Comparison of ENCODE assay signal across 1 cellular context in the genomic region with DNA sequence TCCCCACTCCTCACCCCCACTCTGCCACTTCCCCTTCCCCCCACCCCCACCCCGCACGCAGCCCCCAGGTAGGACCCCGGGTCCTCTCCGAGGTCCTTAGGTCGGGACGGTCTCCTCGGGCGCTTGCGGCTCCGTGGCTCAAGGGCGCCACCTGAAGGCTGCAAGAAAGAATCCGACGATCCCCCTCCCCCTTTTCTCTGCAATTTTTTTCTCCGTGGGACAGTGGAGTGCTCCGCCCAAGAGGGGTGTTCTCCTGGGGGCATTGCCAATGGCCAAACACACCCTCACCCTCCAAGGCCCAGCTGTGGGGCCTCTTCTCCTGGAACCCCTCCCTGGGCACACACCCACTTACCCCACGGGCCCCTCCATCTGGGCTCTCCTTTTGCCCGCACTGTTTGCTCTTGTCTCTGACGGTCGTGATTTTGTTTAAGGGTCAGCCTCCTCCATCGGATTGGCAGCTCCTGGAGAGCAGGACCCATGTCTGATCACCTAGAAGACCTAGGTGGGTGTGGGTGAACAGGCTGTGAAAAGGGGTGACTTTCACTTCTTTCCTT.
TF ChIP-seq lines count a peak whose summit lies in the region.

No MANE protein-coding gene starts in this region.

TF ChIP-seq in GM12878, 131 proteins besides CTCF, POLR2A, EP300 and RAD21:
- no peak for TF ChIP-seq YBX1 (IDR thresholded peaks at IDR 0.05)
- TF ChIP-seq YY1 (IDR thresholded peaks at IDR 0.05; ENCODE audit: low read depth, low read length): 0 out of 2 replicates have a peak, but pooled peaks have one; percentile 10
- TF ChIP-seq SUZ12 (IDR thresholded peaks at IDR 0.05; ENCODE audit: unreplicated experiment): no peak
- TF ChIP-seq, protein P1, sequence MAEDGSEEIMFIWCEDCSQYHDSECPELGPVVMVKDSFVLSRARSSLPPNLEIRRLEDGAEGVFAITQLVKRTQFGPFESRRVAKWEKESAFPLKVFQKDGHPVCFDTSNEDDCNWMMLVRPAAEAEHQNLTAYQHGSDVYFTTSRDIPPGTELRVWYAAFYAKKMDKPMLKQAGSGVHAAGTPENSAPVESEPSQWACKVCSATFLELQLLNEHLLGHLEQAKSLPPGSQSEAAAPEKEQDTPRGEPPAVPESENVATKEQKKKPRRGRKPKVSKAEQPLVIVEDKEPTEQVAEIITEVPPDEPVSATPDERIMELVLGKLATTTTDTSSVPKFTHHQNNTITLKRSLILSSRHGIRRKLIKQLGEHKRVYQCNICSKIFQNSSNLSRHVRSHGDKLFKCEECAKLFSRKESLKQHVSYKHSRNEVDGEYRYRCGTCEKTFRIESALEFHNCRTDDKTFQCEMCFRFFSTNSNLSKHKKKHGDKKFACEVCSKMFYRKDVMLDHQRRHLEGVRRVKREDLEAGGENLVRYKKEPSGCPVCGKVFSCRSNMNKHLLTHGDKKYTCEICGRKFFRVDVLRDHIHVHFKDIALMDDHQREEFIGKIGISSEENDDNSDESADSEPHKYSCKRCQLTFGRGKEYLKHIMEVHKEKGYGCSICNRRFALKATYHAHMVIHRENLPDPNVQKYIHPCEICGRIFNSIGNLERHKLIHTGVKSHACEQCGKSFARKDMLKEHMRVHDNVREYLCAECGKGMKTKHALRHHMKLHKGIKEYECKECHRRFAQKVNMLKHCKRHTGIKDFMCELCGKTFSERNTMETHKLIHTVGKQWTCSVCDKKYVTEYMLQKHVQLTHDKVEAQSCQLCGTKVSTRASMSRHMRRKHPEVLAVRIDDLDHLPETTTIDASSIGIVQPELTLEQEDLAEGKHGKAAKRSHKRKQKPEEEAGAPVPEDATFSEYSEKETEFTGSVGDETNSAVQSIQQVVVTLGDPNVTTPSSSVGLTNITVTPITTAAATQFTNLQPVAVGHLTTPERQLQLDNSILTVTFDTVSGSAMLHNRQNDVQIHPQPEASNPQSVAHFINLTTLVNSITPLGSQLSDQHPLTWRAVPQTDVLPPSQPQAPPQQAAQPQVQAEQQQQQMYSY (CRISPR knock-in tag; IDR thresholded peaks at IDR 0.05): no peak
- TF ChIP-seq, protein P2, sequence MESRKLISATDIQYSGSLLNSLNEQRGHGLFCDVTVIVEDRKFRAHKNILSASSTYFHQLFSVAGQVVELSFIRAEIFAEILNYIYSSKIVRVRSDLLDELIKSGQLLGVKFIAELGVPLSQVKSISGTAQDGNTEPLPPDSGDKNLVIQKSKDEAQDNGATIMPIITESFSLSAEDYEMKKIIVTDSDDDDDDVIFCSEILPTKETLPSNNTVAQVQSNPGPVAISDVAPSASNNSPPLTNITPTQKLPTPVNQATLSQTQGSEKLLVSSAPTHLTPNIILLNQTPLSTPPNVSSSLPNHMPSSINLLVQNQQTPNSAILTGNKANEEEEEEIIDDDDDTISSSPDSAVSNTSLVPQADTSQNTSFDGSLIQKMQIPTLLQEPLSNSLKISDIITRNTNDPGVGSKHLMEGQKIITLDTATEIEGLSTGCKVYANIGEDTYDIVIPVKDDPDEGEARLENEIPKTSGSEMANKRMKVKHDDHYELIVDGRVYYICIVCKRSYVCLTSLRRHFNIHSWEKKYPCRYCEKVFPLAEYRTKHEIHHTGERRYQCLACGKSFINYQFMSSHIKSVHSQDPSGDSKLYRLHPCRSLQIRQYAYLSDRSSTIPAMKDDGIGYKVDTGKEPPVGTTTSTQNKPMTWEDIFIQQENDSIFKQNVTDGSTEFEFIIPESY (IDR thresholded peaks at IDR 0.05): no peak
- TF ChIP-seq MEF2B (IDR thresholded peaks at IDR 0.05; ENCODE audit: partially characterized antibody, poor library complexity, severe bottlenecking): no peak
- 0 out of 2 replicates have a peak, but pooled peaks have one; percentile 17 for TF ChIP-seq FOXK2 (IDR thresholded peaks at IDR 0.05)
- TF ChIP-seq, protein P3, sequence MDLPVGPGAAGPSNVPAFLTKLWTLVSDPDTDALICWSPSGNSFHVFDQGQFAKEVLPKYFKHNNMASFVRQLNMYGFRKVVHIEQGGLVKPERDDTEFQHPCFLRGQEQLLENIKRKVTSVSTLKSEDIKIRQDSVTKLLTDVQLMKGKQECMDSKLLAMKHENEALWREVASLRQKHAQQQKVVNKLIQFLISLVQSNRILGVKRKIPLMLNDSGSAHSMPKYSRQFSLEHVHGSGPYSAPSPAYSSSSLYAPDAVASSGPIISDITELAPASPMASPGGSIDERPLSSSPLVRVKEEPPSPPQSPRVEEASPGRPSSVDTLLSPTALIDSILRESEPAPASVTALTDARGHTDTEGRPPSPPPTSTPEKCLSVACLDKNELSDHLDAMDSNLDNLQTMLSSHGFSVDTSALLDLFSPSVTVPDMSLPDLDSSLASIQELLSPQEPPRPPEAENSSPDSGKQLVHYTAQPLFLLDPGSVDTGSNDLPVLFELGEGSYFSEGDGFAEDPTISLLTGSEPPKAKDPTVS (IDR thresholded peaks at IDR 0.05; ENCODE audit: low read depth, low read length): no peak
- no peak for TF ChIP-seq MLLT1 (IDR thresholded peaks at IDR 0.05)
- no peak for TF ChIP-seq BCL11A (IDR thresholded peaks at IDR 0.05; ENCODE audit: low read depth, low read length)
- no peak for TF ChIP-seq CEBPB (IDR thresholded peaks at IDR 0.05; ENCODE audit: borderline replicate concordance in 1 of 2, low read depth in 2 of 2, low read length in 2 of 2)
- TF ChIP-seq SKIL (IDR thresholded peaks at IDR 0.05; ENCODE audit: low read depth, poor library complexity, severe bottlenecking): no peak
- peak; percentile 60; the same call in 1 of the 2 replicates for TF ChIP-seq ZNF384 (IDR thresholded peaks at IDR 0.05; ENCODE audit: borderline replicate concordance, low read depth, low read length)
- TF ChIP-seq WRNIP1 (IDR thresholded peaks at IDR 0.05; ENCODE audit: borderline replicate concordance, low read depth, low read length): no peak
- peak; percentile 17; the same call in 1 of the 2 replicates for TF ChIP-seq SMC3 (IDR thresholded peaks at IDR 0.05; ENCODE audit: borderline replicate concordance, low read length)
- no peak for TF ChIP-seq STAT1 (conservative IDR thresholded peaks at IDR 0.05)
